ENCODE assay signal across 13 cellular contexts in genomic region chr6:113530769-113531168, GRCh38.
DNase-seq lines count a peak whose midpoint lies in the region; ATAC-seq and TF ChIP-seq lines count a peak whose summit lies in the region.
"Had no signal": no experiment of that assay in that cellular context is flagged by ENCODE, and none has a peak within 500 bp of the region (broad histone marks: within the 10 kb centered on the region; RNA-seq: fewer than 3 reads in every experiment).

No MANE protein-coding gene starts in this region.

- H3K79me2 ChIP-seq in osteoblast (ENCODE audit: insufficient read depth, low read length), result no peaks in the 10 kb centered on the region

- no peak overlapping the region for H3K4me2 ChIP-seq in osteoblast (ENCODE audit: insufficient read depth, low read length)

- H3K36me3 ChIP-seq in RWPE2 (ENCODE audit: low read depth) (no peaks in the 10 kb centered on the region), osteoblast (ENCODE audit: insufficient read depth, low read length) (no peaks in the 10 kb centered on the region)
- H3K36me3 ChIP-seq: cardiac muscle cell, right atrium auricular region, upper lobe of left lung had no signal

- H3K4me3 ChIP-seq in RWPE2 (ENCODE audit: severe bottlenecking), result no peak overlapping the region
- no peak overlapping the region for H3K4me3 ChIP-seq in epithelial cell of proximal tubule (ENCODE audit: low read depth, low read length)
- H3K4me3 ChIP-seq in osteoblast (ENCODE audit: insufficient read depth, low read length), result no peak overlapping the region
- H3K4me3 ChIP-seq: cardiac muscle cell, right atrium auricular region, upper lobe of left lung had no signal

- H2AFZ ChIP-seq in osteoblast (ENCODE audit: low read length), result no peak overlapping the region

- peak overlapping the region; percentile 22 for H3K27ac ChIP-seq in RWPE2 (ENCODE audit: poor library complexity, severe bottlenecking)
- peak overlapping the region; percentile 24 for H3K27ac ChIP-seq in osteoblast (ENCODE audit: low read depth, low read length)
- H3K27ac ChIP-seq: cardiac muscle cell, right atrium auricular region, upper lobe of left lung had no signal

- H3K4me1 ChIP-seq in RWPE2 (ENCODE audit: insufficient read depth, poor library complexity, severe bottlenecking) (peaks cover 7% of the 10 kb centered on the region), osteoblast (ENCODE audit: insufficient read depth, low read length) (peaks cover 5% of the 10 kb centered on the region)
- H3K4me1 ChIP-seq: right atrium auricular region, upper lobe of left lung had no signal

- H4K20me1 ChIP-seq in osteoblast (ENCODE audit: insufficient read depth, low read length), result no peaks in the 10 kb centered on the region

- H3K9me3 ChIP-seq in RWPE2 (ENCODE audit: severe bottlenecking) (no peaks in the 10 kb centered on the region), osteoblast (ENCODE audit: low read depth, low read length) (no peaks in the 10 kb centered on the region)
- H3K9me3 ChIP-seq: right atrium auricular region, upper lobe of left lung had no signal

- TF ChIP-seq CTCF in RWPE2 (IDR thresholded peaks at IDR 0.05; ENCODE audit: poor library complexity, severe bottlenecking), result no peak
- TF ChIP-seq CTCF in epithelial cell of proximal tubule (conservative IDR thresholded peaks at IDR 0.05; ENCODE audit: low read depth, low read length), result no peak
- TF ChIP-seq CTCF in osteoblast (IDR thresholded peaks at IDR 0.05; ENCODE audit: extremely low read depth, low read depth, low read length), result no peak

- ATAC-seq in RWPE2 (ENCODE audit: low read depth) (peak; percentile 96), HG02870 (IDR thresholded peaks at IDR 0.05; ENCODE audit: unreplicated experiment) (no peak)

- DNase-seq in H4 (ENCODE audit: low spot score) (peak; percentile 6), RWPE2 (ENCODE audit: low spot score) (no peak), epithelial cell of proximal tubule (ENCODE audit: low read depth) (peak; percentile 13), osteoblast (ENCODE audit: insufficient read length, low spot score, missing footprints) (peak; percentile 92), cerebellar nuclear complex (lab: John Stamatoyannopoulos, UW) (no peak), NCI-H524 (lab: John Stamatoyannopoulos, UW) (no peak), NCI-H128 (lab: John Stamatoyannopoulos, UW; ENCODE audit: unreplicated experiment) (no peak)
- DNase-seq: activated CD8-positive, alpha-beta memory T cell treated with anti-CD3 and anti-CD28 coated beads, Interleukin-2, amount 50 U/mL, for 4 hours; head of caudate nucleus had no signal

- no peaks in the 10 kb centered on the region for H3K27me3 ChIP-seq in RWPE2 (ENCODE audit: insufficient read depth, poor library complexity, severe bottlenecking)
- no peaks in the 10 kb centered on the region for H3K27me3 ChIP-seq in osteoblast (ENCODE audit: insufficient read depth, low read length)
- H3K27me3 ChIP-seq: right atrium auricular region, upper lobe of left lung had no signal

Comparison
In these comparisons a context has a peak if more than half of its experiments do, and no peak if none do; other contexts are left out.
1. DNase-seq: peak in H4 (single experiment), epithelial cell of proximal tubule (single experiment) and osteoblast (single experiment); none in RWPE2 (single experiment), cerebellar nuclear complex (0 of 2), NCI-H524 (0 of 2) and NCI-H128 (single experiment).